ENCODE assay signal across 22 cellular contexts in genomic region chr12:113512568-113512967, GRCh38. TPM values are rescaled to one million over a fixed set of nuclear protein-coding genes. Genes with fewer than 3 reads are reported as not detected.
"Had no signal": no experiment of that assay in that cellular context is flagged by ENCODE, and none has a peak within 500 bp of the region (broad histone marks: within the 10 kb centered on the region; RNA-seq: fewer than 3 reads in every experiment).

No MANE protein-coding gene starts in this region.

- H3K9me3 Mint-ChIP-seq: activated naive CD4-positive, alpha-beta T cell treated with anti-CD3 and anti-CD28 coated beads, Interleukin-2, amount 50 U/mL, for 24 hours; T-helper 1 cell treated with Interleukin-12 subunit alpha and Interleukin-12 subunit beta and Interleukin-4 antibody, amounts not matched to agents 30 μg/mL and 1 μg/mL, for 36 hours had no signal

- H3K36me3 ChIP-seq: breast epithelium, MG63 had no signal

- H3K27ac ChIP-seq: breast epithelium had no signal

- ATAC-seq: activated CD8-positive, alpha-beta T cell treated with anti-CD3 and anti-CD28 coated beads, Interleukin-2, amount 10 ng/mL, durations not matched to agents 7 days and 5 days had no signal

- H3K4me1 ChIP-seq: breast epithelium had no signal

- H3K4me3 Mint-ChIP-seq: activated CD8-positive, alpha-beta T cell treated with anti-CD3 and anti-CD28 coated beads, Interleukin-2, amount 10 ng/mL, durations not matched to agents 7 days and 5 days; activated naive CD4-positive, alpha-beta T cell treated with anti-CD3 and anti-CD28 coated beads, Interleukin-2, amount 50 U/mL, for 24 hours; T-helper 1 cell treated with Interleukin-12 subunit alpha and Interleukin-12 subunit beta and Interleukin-4 antibody, amounts not matched to agents 30 μg/mL and 1 μg/mL, for 36 hours; WTC11 had no signal

- H3K27ac Mint-ChIP-seq: activated CD8-positive, alpha-beta T cell treated with anti-CD3 and anti-CD28 coated beads, Interleukin-2, amount 10 ng/mL, durations not matched to agents 7 days and 5 days; activated naive CD4-positive, alpha-beta T cell treated with anti-CD3 and anti-CD28 coated beads, Interleukin-2, amount 50 U/mL, for 24 hours; T-helper 1 cell treated with Interleukin-12 subunit alpha and Interleukin-12 subunit beta and Interleukin-4 antibody, amounts not matched to agents 30 μg/mL and 1 μg/mL, for 36 hours; WTC11 had no signal

- H3K9me3 ChIP-seq: breast epithelium, MG63 had no signal

- H3K36me3 Mint-ChIP-seq: activated naive CD4-positive, alpha-beta T cell treated with anti-CD3 and anti-CD28 coated beads, Interleukin-2, amount 50 U/mL, for 24 hours had no signal

- DNase-seq: activated CD4-positive, alpha-beta T cell treated with anti-CD3 and anti-CD28 coated beads for 48 hours; activated CD4-positive, alpha-beta T cell treated with anti-CD3 and anti-CD28 coated beads, Interleukin-2, amount 50 U/mL, for 4 hours; activated CD4-positive, CD25-positive, alpha-beta regulatory T cell treated with anti-CD3 and anti-CD28 coated beads, Interleukin-2, amount 50 U/mL, for 72 hours; activated CD8-positive, alpha-beta memory T cell treated with anti-CD3 and anti-CD28 coated beads, Interleukin-2, amount 50 U/mL, for 48 hours; activated CD8-positive, alpha-beta T cell treated with anti-CD3 and anti-CD28 coated beads, Interleukin-2, amount 10 ng/mL, durations not matched to agents 7 days and 5 days; activated T-cell treated with anti-CD3 and anti-CD28 coated beads, Interleukin-2, amount 50 U/mL, for 1 hour; aorta; central memory CD4-positive, alpha-beta T cell; MG63; NCI-H1105 treated with DMSO at 0.1 percent for 48 hours; NCI-H1436 treated with DMSO at 0.1 percent for 48 hours; NCI-H187; NCI-H2081; NCI-H510A treated with DMSO at 0.1 percent for 48 hours; NCI-H69; NK-92 treated with Interleukin-12 subunit alpha and Interleukin-12 subunit beta, amount 100 ng/mL, for 24 hours; SHP77 treated with DMSO at 0.1 percent for 48 hours had no signal

- H3K4me3 ChIP-seq: breast epithelium, MG63 had no signal

RNA-seq across cellular contexts. Expression of gene LHX5, which starts 40.9 kb away (rescaled TPM):
- total RNA-seq: activated CD8-positive, alpha-beta T cell treated with anti-CD3 and anti-CD28 coated beads, Interleukin-2, amount 10 ng/mL, durations not matched to agents 7 days and 5 days; aorta; breast epithelium; chondrocyte had no signal
